ENCODE assay signal across 1 cellular context in the genomic region with DNA sequence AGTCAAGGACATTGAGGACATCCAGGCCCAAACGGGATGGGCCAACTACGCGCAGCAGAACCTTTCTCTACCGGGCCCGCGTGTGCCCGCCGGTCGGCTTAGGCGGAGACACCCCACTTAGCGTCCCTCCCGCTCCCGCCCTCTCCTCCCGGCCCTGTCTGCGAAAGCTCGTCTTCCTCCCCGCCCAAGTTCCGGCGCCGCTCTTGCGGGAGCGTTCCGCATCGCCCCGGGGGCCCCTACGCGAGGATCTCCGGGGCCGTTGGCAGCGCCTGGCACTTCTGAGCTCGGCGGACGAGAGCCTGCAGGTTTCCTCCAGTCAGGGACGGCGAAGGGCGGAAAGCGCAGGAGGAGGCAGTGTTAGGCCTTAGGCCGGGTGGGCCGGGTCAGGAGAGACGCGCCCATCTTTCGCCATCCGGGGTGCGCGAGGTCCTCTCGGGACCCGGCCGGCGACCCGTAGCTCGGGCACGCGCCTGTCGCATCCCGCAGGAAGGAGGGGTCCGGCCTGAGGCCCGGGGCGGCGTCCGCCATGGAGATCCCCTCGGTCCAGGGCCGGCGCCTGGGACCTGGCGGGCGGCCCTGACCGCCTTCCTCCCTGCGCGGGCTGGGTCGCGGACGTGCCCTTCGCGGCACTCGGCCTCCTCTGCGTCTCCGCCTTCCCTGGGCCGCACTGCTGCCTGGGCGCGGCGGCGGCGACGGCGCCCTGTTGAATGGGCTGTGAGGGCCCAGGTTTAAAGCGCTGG.
TF ChIP-seq lines count a peak whose summit lies in the region.

Gene FEM1B, plus strand, starts transcription at position 141 of the 740 bp plus-strand sequence. CDS start 673 bp downstream, outside the sequence.

TF ChIP-seq in HepG2, 621 proteins besides CTCF, POLR2A, EP300 and RAD21 (continued from another document and continues in another):
- TF ChIP-seq ARID4A (CRISPR knock-in tag; IDR thresholded peaks at IDR 0.05; ENCODE audit: borderline replicate concordance): peak; percentile 96
- no peak for TF ChIP-seq ISX (CRISPR knock-in tag; conservative IDR thresholded peaks at IDR 0.05)
- no peak for TF ChIP-seq ZNF678 (CRISPR knock-in tag; IDR thresholded peaks at IDR 0.05)
- 0 out of 2 replicates have a peak, but pooled peaks have one; percentile 57 for TF ChIP-seq ZSCAN25 (CRISPR knock-in tag; IDR thresholded peaks at IDR 0.05)
- peak; percentile 11 for TF ChIP-seq TEAD3 (CRISPR knock-in tag; optimal IDR thresholded peaks at IDR 0.05; ENCODE audit: borderline replicate concordance)
- TF ChIP-seq TBX3 (IDR thresholded peaks at IDR 0.05; ENCODE audit: borderline replicate concordance): peak; percentile 28; the same call in 1 of the 2 replicates
- no peak; the same call in none of the 2 replicates for TF ChIP-seq ZNF703 (CRISPR knock-in tag; IDR thresholded peaks at IDR 0.05; ENCODE audit: borderline replicate concordance)
- 0 out of 2 replicates have a peak, but pooled peaks have one; percentile 66 for TF ChIP-seq REXO4 (CRISPR knock-in tag; IDR thresholded peaks at IDR 0.05; ENCODE audit: borderline replicate concordance)
- TF ChIP-seq BCL6 (CRISPR knock-in tag; IDR thresholded peaks at IDR 0.05): peak; percentile 57; the same call in 1 of the 2 replicates
- TF ChIP-seq, protein P1, sequence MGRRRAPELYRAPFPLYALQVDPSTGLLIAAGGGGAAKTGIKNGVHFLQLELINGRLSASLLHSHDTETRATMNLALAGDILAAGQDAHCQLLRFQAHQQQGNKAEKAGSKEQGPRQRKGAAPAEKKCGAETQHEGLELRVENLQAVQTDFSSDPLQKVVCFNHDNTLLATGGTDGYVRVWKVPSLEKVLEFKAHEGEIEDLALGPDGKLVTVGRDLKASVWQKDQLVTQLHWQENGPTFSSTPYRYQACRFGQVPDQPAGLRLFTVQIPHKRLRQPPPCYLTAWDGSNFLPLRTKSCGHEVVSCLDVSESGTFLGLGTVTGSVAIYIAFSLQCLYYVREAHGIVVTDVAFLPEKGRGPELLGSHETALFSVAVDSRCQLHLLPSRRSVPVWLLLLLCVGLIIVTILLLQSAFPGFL (CRISPR knock-in tag; IDR thresholded peaks at IDR 0.05): no peak
- no peak for TF ChIP-seq ZNF652 (CRISPR knock-in tag; IDR thresholded peaks at IDR 0.05; ENCODE audit: borderline replicate concordance, low read depth)
- TF ChIP-seq MIER2 (CRISPR knock-in tag; IDR thresholded peaks at IDR 0.05): peak; percentile 21; the same call in 1 of the 2 replicates
- TF ChIP-seq ZNF101 (CRISPR knock-in tag; IDR thresholded peaks at IDR 0.05; ENCODE audit: borderline replicate concordance, low read depth): no peak
- peak; percentile 71; the same call in 1 of the 2 replicates for TF ChIP-seq MYPOP (CRISPR knock-in tag; IDR thresholded peaks at IDR 0.05)
- no peak for TF ChIP-seq RFX1 (IDR thresholded peaks at IDR 0.05)
- no peak; the same call in 1 of the 2 replicates for TF ChIP-seq ZNF234 (CRISPR knock-in tag; conservative IDR thresholded peaks at IDR 0.05)
- peak; percentile 22 for TF ChIP-seq FOSL2 (CRISPR knock-in tag; IDR thresholded peaks at IDR 0.05)
- TF ChIP-seq KAT7 (CRISPR knock-in tag; IDR thresholded peaks at IDR 0.05; ENCODE audit: borderline replicate concordance): no peak; the same call in 1 of the 2 replicates
- no peak; the same call in none of the 2 replicates for TF ChIP-seq NFATC3 (CRISPR knock-in tag; IDR thresholded peaks at IDR 0.05)
- TF ChIP-seq NCOA1 (CRISPR knock-in tag; IDR thresholded peaks at IDR 0.05): 0 out of 2 replicates have a peak, but pooled peaks have one; percentile 31
- TF ChIP-seq ZBTB1 (CRISPR knock-in tag; IDR thresholded peaks at IDR 0.05; ENCODE audit: borderline replicate concordance): no peak; the same call in 1 of the 2 replicates
- no peak for TF ChIP-seq RFX5 (IDR thresholded peaks at IDR 0.05; ENCODE audit: low read depth, low read length)
- TF ChIP-seq SP1 (IDR thresholded peaks at IDR 0.05): no peak
- peak; percentile 80 for TF ChIP-seq SP1 (CRISPR knock-in tag; IDR thresholded peaks at IDR 0.05)
- peak; percentile 35; the same call in 1 of the 2 replicates for TF ChIP-seq MEIS2 (CRISPR knock-in tag; IDR thresholded peaks at IDR 0.05)
- no peak for TF ChIP-seq ZKSCAN5 (CRISPR knock-in tag; IDR thresholded peaks at IDR 0.05)
- TF ChIP-seq ZNF687 (CRISPR knock-in tag; IDR thresholded peaks at IDR 0.05): peak; percentile 97
- peak; percentile 97; the same call in 1 of the 2 replicates for TF ChIP-seq MTF2 (CRISPR knock-in tag; IDR thresholded peaks at IDR 0.05; ENCODE audit: borderline replicate concordance)
- no peak for TF ChIP-seq MAFG (CRISPR knock-in tag; IDR thresholded peaks at IDR 0.05)
- TF ChIP-seq ZBTB38 (CRISPR knock-in tag; IDR thresholded peaks at IDR 0.05): no peak; the same call in 1 of the 2 replicates
- no peak; the same call in 1 of the 2 replicates for TF ChIP-seq ZNF660 (CRISPR knock-in tag; IDR thresholded peaks at IDR 0.05; ENCODE audit: borderline replicate concordance, low read depth)
- TF ChIP-seq ZNF225 (CRISPR knock-in tag; IDR thresholded peaks at IDR 0.05): peak; percentile 81
- TF ChIP-seq ZNF761 (CRISPR knock-in tag; conservative IDR thresholded peaks at IDR 0.05): peak; percentile 92
- TF ChIP-seq HOXA3 (CRISPR knock-in tag; IDR thresholded peaks at IDR 0.05): peak; percentile 85
- TF ChIP-seq, protein P2, sequence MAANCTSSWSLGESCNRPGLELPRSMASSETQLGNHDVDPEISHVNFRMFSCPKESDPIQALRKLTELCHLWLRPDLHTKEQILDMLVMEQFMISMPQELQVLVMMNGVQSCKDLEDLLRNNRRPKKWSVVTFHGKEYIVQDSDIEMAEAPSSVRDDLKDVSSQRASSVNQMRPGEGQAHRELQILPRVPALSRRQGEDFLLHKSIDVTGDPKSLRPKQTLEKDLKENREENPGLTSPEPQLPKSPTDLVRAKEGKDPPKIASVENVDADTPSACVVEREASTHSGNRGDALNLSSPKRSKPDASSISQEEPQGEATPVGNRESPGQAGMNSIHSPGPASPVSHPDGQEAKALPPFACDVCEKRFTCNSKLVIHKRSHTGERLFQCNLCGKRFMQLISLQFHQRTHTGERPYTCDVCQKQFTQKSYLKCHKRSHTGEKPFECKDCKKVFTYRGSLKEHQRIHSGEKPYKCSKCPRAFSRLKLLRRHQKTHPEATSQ (CRISPR knock-in tag; IDR thresholded peaks at IDR 0.05; ENCODE audit: borderline replicate concordance): peak; percentile 81; the same call in 1 of the 2 replicates
- peak; percentile 80 for TF ChIP-seq RBM39 (IDR thresholded peaks at IDR 0.05; ENCODE audit: low read depth, low read length, poor library complexity, severe bottlenecking)
- TF ChIP-seq ZC3H4 (CRISPR knock-in tag; IDR thresholded peaks at IDR 0.05; ENCODE audit: borderline replicate concordance): peak; percentile 65; the same call in 1 of the 2 replicates
- TF ChIP-seq JUNB (CRISPR knock-in tag; IDR thresholded peaks at IDR 0.05; ENCODE audit: borderline replicate concordance): 0 out of 2 replicates have a peak, but pooled peaks have one; percentile 33
- TF ChIP-seq TRIM24 (CRISPR knock-in tag; IDR thresholded peaks at IDR 0.05): no peak
- 0 out of 2 replicates have a peak, but pooled peaks have one; percentile 51 for TF ChIP-seq CREB3 (CRISPR knock-in tag; IDR thresholded peaks at IDR 0.05)
- no peak for TF ChIP-seq TRIM22 (IDR thresholded peaks at IDR 0.05)
- no peak for TF ChIP-seq NCOA5 (CRISPR knock-in tag; IDR thresholded peaks at IDR 0.05)
- TF ChIP-seq HMGXB4 (CRISPR knock-in tag; IDR thresholded peaks at IDR 0.05; ENCODE audit: borderline replicate concordance in 1 of 2, low read depth in 1 of 2): peak; percentile 82 to 96
- TF ChIP-seq FOXO1 (CRISPR knock-in tag; IDR thresholded peaks at IDR 0.05): peak; percentile 46; the same call in 1 of the 2 replicates
- peak; percentile 20; the same call in 1 of the 2 replicates for TF ChIP-seq ELF3 (CRISPR knock-in tag; IDR thresholded peaks at IDR 0.05)
- TF ChIP-seq SP5 (CRISPR knock-in tag; IDR thresholded peaks at IDR 0.05; ENCODE audit: borderline replicate concordance, low read depth): peak; percentile 37
